In genomic region chr3:130839815-130840214, GRCh38 we compare ENCODE assay signal across 10 cellular contexts. TPM values are rescaled to one million over a fixed set of nuclear protein-coding genes. Genes with fewer than 3 reads are reported as not detected.
DNase-seq lines count a peak whose midpoint lies in the region; ATAC-seq, FAIRE-seq and TF ChIP-seq lines count a peak whose summit lies in the region.
"Had no signal": no experiment of that assay in that cellular context is flagged by ENCODE, and none has a peak within 500 bp of the region (broad histone marks: within the 10 kb centered on the region; RNA-seq: fewer than 3 reads in every experiment).

No MANE protein-coding gene starts in this region.

- no peaks in the 10 kb centered on the region for H3K9me3 ChIP-seq in HepG2 (ENCODE audit: low read length)

- CTCF ChIA-PET in HepG2 (lab: Yijun Ruan, JAX; ENCODE audit: low intra/inter-chr PET ratio, low total read pairs): no interaction called here

- WGBS in HepG2 (ENCODE audit: low lambda C conversion rate): 13% methylated on average over 4 of the region's 4 CpGs

- in situ Hi-C loops in HepG2 (cut with HindIII; ENCODE audit: extremely low pct_ligation_motif_present, low pct_unique_long_range_greater_than_20kb): no loop called here

- DNase-seq in NCI-H1436 treated with DMSO at 0.1 percent for 48 hours (lab: John Stamatoyannopoulos, UW) (peak; percentile 61), iPS-NIHi7 (ENCODE audit: extremely low spot score) (peak; percentile 41), D341Med (ENCODE audit: low spot score) (no peak), HepG2 (ENCODE audit: low spot score) (no peak)
- DNase-seq: NK-92 treated with Interleukin-12 subunit alpha and Interleukin-12 subunit beta, amount 100 ng/mL, for 24 hours; stimulated activated CD4-positive, alpha-beta T cell treated with anti-CD3 and anti-CD28 coated beads, Interleukin-2, amount 100 ng/mL, for 24 hours had no signal

- POLR2A ChIA-PET in HepG2 (lab: Yijun Ruan, JAX): no interaction called here

- no peak overlapping the region for H3K27ac ChIP-seq in HepG2 (ENCODE audit: extremely low read length, insufficient read depth, low read length)

- intact Hi-C loops in HepG2 (cut with micrococcal nuclease; ENCODE audit: unreplicated experiment): no loop called here

- no peaks in the 10 kb centered on the region for H3K4me1 ChIP-seq in HepG2 (ENCODE audit: insufficient read depth, low read length)

- H3K27me3 ChIP-seq in HepG2 (ENCODE audit: control insufficient read depth in 1 of 2, insufficient read depth in 2 of 2, low read length in 2 of 2): no peaks in the 10 kb centered on the region; a peak in 1 of 5 replicates

- no peak for TF ChIP-seq POLR2A in HepG2 (IDR thresholded peaks at IDR 0.05; ENCODE audit: insufficient read depth in 1 of 2, low read depth in 2 of 2, low read length in 2 of 2)

- TF ChIP-seq EP300 in HepG2 (IDR thresholded peaks at IDR 0.05; ENCODE audit: low read depth in 2 of 2, low read length in 2 of 2) (no peak), HepG2 (CRISPR knock-in tag; IDR thresholded peaks at IDR 0.05; ENCODE audit: borderline replicate concordance) (no peak)

- no peak overlapping the region for H3K4me2 ChIP-seq in HepG2 (ENCODE audit: low read depth, low read length)

- H3K36me3 ChIP-seq in HepG2 (replicated peaks in 1 of 2; ENCODE audit: control insufficient read depth in 1 of 2, insufficient read depth in 2 of 2, low read length in 2 of 2): no peaks in the 10 kb centered on the region

- no peaks in the 10 kb centered on the region for H3K79me2 ChIP-seq in HepG2 (ENCODE audit: insufficient read depth, low read length)

- no peak overlapping the region for H2AFZ ChIP-seq in HepG2 (ENCODE audit: low read length)

- no peak for FAIRE-seq in HepG2 (lab: Jason Lieb, UNC)

- H3K9ac ChIP-seq in HepG2 (ENCODE audit: insufficient read depth, low read depth, low read length): no peak overlapping the region

- ATAC-seq in GM19035 (IDR thresholded peaks at IDR 0.05; ENCODE audit: unreplicated experiment) (peak; percentile 65), HG02852 (IDR thresholded peaks at IDR 0.05; ENCODE audit: unreplicated experiment) (peak; percentile 78), HG02763 (IDR thresholded peaks at IDR 0.05; ENCODE audit: unreplicated experiment) (no peak), HG03565 (IDR thresholded peaks at IDR 0.05; ENCODE audit: unreplicated experiment) (no peak), HepG2 (no peak)

- TF ChIP-seq CTCF in HepG2 (CRISPR knock-in tag; IDR thresholded peaks at IDR 0.05): no peak

- TF ChIP-seq RAD21 in HepG2 (CRISPR knock-in tag; IDR thresholded peaks at IDR 0.05): no peak

- no peaks in the 10 kb centered on the region for H4K20me1 ChIP-seq in HepG2 (ENCODE audit: insufficient read depth, low read length)

- no TSS peak for BruUV-seq in HepG2 (replicated peaks; lab: Mats Ljungman, UMichigan)

- H3K4me3 ChIP-seq in HepG2 (replicated peaks in 1 of 3; ENCODE audit: insufficient read depth in 1 of 3, low read depth in 2 of 3, low read length in 3 of 3): no peak overlapping the region

TF ChIP-seq in HepG2, 621 proteins besides CTCF, POLR2A, EP300 and RAD21 (continues in another document):
- no peak for TF ChIP-seq CENPT (CRISPR knock-in tag; IDR thresholded peaks at IDR 0.05; ENCODE audit: low read depth)
- no peak for TF ChIP-seq HIVEP1 (CRISPR knock-in tag; IDR thresholded peaks at IDR 0.05)
- no peak for TF ChIP-seq NR2C2 (CRISPR knock-in tag; IDR thresholded peaks at IDR 0.05; ENCODE audit: borderline replicate concordance)
- no peak for TF ChIP-seq HOXA7 (CRISPR knock-in tag; IDR thresholded peaks at IDR 0.05)
- TF ChIP-seq AHR (CRISPR knock-in tag; IDR thresholded peaks at IDR 0.05): no peak
- TF ChIP-seq E2F2 (CRISPR knock-in tag; IDR thresholded peaks at IDR 0.05; ENCODE audit: borderline replicate concordance): no peak
- TF ChIP-seq ELF3 (CRISPR knock-in tag; IDR thresholded peaks at IDR 0.05): no peak
- no peak for TF ChIP-seq ZNF772 (CRISPR knock-in tag; IDR thresholded peaks at IDR 0.05)
- no peak for TF ChIP-seq ZNF737 (CRISPR knock-in tag; IDR thresholded peaks at IDR 0.05; ENCODE audit: borderline replicate concordance)
- TF ChIP-seq CEBPB (IDR thresholded peaks at IDR 0.05; ENCODE audit: borderline replicate concordance, low read depth, low read length): no peak
- TF ChIP-seq RBM22 (optimal IDR thresholded peaks at IDR 0.05; ENCODE audit: low read length): no peak
- no peak for TF ChIP-seq KLF9 (CRISPR knock-in tag; IDR thresholded peaks at IDR 0.05; ENCODE audit: low read depth)
- no peak for TF ChIP-seq ZNF121 (CRISPR knock-in tag; IDR thresholded peaks at IDR 0.05)
- no peak for TF ChIP-seq SNAPC4 (CRISPR knock-in tag; IDR thresholded peaks at IDR 0.05)
- no peak for TF ChIP-seq NRL (CRISPR knock-in tag; IDR thresholded peaks at IDR 0.05; ENCODE audit: borderline replicate concordance)
- TF ChIP-seq PPARG (CRISPR knock-in tag; conservative IDR thresholded peaks at IDR 0.05): no peak

RNA-seq across cellular contexts. Expression of gene ATP2C1, which starts 54.1 kb away (rescaled TPM):
- total RNA-seq in HepG2 (2016; rRNA removed; fragmentation: Illumina TruSeq; extraction: Trizol): 35.4 and 37.6 TPM in 2 replicates
- total RNA-seq in HepG2 (2016; cell fraction: cytosol; rRNA removed; fragmentation: Illumina TruSeq; extraction: Trizol; ENCODE audit: low read depth): 11.5 and 11.9 TPM in 2 replicates
- total RNA-seq in HepG2 (2016; cell fraction: insoluble cytoplasmic fraction; rRNA removed; fragmentation: Illumina TruSeq; extraction: Trizol): 34.9 and 36.4 TPM in 2 replicates
- total RNA-seq in HepG2 (2016; cell fraction: membrane; rRNA removed; fragmentation: Illumina TruSeq; extraction: Trizol): 25.8 and 32.2 TPM in 2 replicates
- 56.8 and 65.6 TPM in 2 replicates for total RNA-seq in HepG2 (2016; cell fraction: nucleus; rRNA removed; fragmentation: Illumina TruSeq; extraction: Trizol)
- 29.0 and 32.4 TPM in 2 replicates for polyA plus RNA-seq in HepG2 (2011; rRNA removed)
- polyA plus RNA-seq in HepG2 (2011; cell fraction: cytosol; rRNA removed): 16.1 and 27.6 TPM in 2 replicates
- polyA plus RNA-seq in HepG2 (2011; cell fraction: nucleus; rRNA removed): 23.3 and 32.3 TPM in 2 replicates
- polyA plus RNA-seq in HepG2 (2012): 30.6 and 32.0 TPM in 2 replicates
- polyA plus RNA-seq in HepG2 (2016; cell fraction: cytosol; fragmentation: Illumina TruSeq; extraction: Trizol; ENCODE audit: low read depth): 6.5 and 6.7 TPM in 2 replicates
- polyA plus RNA-seq in HepG2 (2016; cell fraction: insoluble cytoplasmic fraction; fragmentation: Illumina TruSeq; extraction: Trizol; ENCODE audit: low read depth): 33.2 and 33.9 TPM in 2 replicates
- polyA plus RNA-seq in HepG2 (2016; cell fraction: membrane; fragmentation: Illumina TruSeq; extraction: Trizol; ENCODE audit: low read depth): 16.0 and 16.9 TPM in 2 replicates
- 56.2 and 67.8 TPM in 2 replicates for polyA plus RNA-seq in HepG2 (2016; cell fraction: nucleus; fragmentation: Illumina TruSeq; extraction: Trizol; ENCODE audit: insufficient read depth, low read depth)
- polyA minus RNA-seq in HepG2 (2011; rRNA and poly(A)+ RNA removed; ENCODE audit: low replicate concordance): 30.6 and 40.4 TPM in 2 replicates
- polyA minus RNA-seq in HepG2 (2011; cell fraction: cytosol; rRNA and poly(A)+ RNA removed): 30.3 and 32.8 TPM in 2 replicates
- 73.3 and 81.3 TPM in 2 replicates for polyA minus RNA-seq in HepG2 (2011; cell fraction: nucleus; rRNA and poly(A)+ RNA removed)

Comparison
In these comparisons a context has a peak if more than half of its experiments do, and no peak if none do; other contexts are left out.
1. ATAC-seq: peak in GM19035 (single experiment) and HG02852 (single experiment); none in HG02763 (single experiment), HG03565 (single experiment) and HepG2 (single experiment).
2. DNase-seq: peak in NCI-H1436 treated with DMSO at 0.1 percent for 48 hours (single experiment) and iPS-NIHi7 (single experiment); none in D341Med (single experiment) and HepG2 (single experiment).